Comparison of ENCODE assay signal across 11 cellular contexts in the genomic region with DNA sequence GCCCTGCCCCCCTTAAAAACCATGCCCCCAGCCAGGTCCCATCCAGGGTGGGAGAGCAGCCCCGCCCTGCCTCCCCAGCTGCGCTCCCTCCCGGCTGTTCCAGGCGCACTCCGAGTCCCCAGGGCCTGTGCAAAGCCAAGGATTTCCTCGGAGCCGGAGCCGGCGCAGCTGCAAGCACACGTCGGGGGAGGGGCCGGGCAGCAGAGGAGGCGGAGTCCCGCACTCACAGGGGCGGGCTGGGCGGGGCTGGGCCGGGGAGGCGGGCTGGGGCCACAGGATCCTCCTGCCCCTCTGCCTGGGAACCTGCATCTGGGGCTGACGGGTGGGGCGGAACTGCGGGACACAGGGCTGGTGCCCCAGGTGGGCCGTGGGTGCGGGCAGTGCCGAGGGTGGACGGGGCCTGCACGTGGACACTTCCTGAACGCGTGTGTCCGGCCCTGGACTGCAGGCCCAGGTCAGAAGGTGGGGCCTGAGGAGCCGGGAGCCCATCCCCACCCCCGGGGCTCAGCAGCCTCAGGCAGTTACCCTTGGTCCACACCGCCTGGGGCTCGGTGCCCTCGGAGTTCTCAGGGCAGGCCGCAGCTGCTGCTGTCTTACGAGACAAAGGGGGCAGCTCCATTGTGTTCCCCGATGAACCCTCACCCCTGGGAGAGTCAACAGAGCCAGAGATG. TPM values are rescaled to one million over a fixed set of nuclear protein-coding genes. Genes with fewer than 3 reads are reported as not detected.
DNase-seq lines count a peak whose midpoint lies in the region; ATAC-seq and TF ChIP-seq lines count a peak whose summit lies in the region.
"Had no signal": no experiment of that assay in that cellular context is flagged by ENCODE, and none has a peak within 500 bp of the region (broad histone marks: within the 10 kb centered on the region; RNA-seq: fewer than 3 reads in every experiment).

No MANE protein-coding gene starts in this region.

- H3F3A ChIP-seq in GM23338 (replicated peaks; ENCODE audit: low read depth) = no peaks in the 10 kb centered on the region

- H3K4me1 Mint-ChIP-seq in GM23338 = no peaks in the 10 kb centered on the region
- H3K4me1 Mint-ChIP-seq in activated naive CD8-positive, alpha-beta T cell treated with anti-CD3 and anti-CD28 coated beads, Interleukin-2, amount 10 ng/mL, durations not matched to agents 7 days and 5 days = no peaks in the 10 kb centered on the region

- H2AFZ ChIP-seq in GM23338 = peak overlapping the region; percentile 72; the same call in 1 of the 2 replicates

- H3K36me3 ChIP-seq in GM23338 (ENCODE audit: insufficient read depth) = no peaks in the 10 kb centered on the region
- H3K36me3 ChIP-seq: thoracic aorta had no signal

- POLR2A ChIA-PET in activated naive CD8-positive, alpha-beta T cell treated with anti-CD3 and anti-CD28 coated beads, Interleukin-2, amount 10 ng/mL, durations not matched to agents 7 days and 5 days (lab: Charles Lee) = no interaction called here

- H3K4me2 ChIP-seq in GM23338 = peak overlapping the region; percentile 43; the same call in 1 of the 2 replicates

- DNase-seq in AG20443 (ENCODE audit: low spot score) (peak; percentile 85), GM23338 (ENCODE audit: low spot score) (peak; percentile 93), left colon (peak in 1 of 2 donors; percentile 54), GM10266 (ENCODE audit: extremely low spot score) (no peak), NCI-H1048 (lab: John Stamatoyannopoulos, UW) (no peak)
- no peak for DNase-seq in activated naive CD8-positive, alpha-beta T cell treated with anti-CD3 and anti-CD28 coated beads, Interleukin-2, amount 10 ng/mL, durations not matched to agents 7 days and 5 days

- no peaks in the 10 kb centered on the region for H3K36me3 Mint-ChIP-seq in GM23338 (ENCODE audit: low read depth)
- no peaks in the 10 kb centered on the region for H3K36me3 Mint-ChIP-seq in activated naive CD8-positive, alpha-beta T cell treated with anti-CD3 and anti-CD28 coated beads, Interleukin-2, amount 10 ng/mL, durations not matched to agents 7 days and 5 days

- no peak overlapping the region for H3K27ac Mint-ChIP-seq in GM23338
- no peak overlapping the region for H3K27ac Mint-ChIP-seq in activated naive CD8-positive, alpha-beta T cell treated with anti-CD3 and anti-CD28 coated beads, Interleukin-2, amount 10 ng/mL, durations not matched to agents 7 days and 5 days

- H3K9me3 Mint-ChIP-seq in GM23338 = no peaks in the 10 kb centered on the region
- H3K9me3 Mint-ChIP-seq in activated naive CD8-positive, alpha-beta T cell treated with anti-CD3 and anti-CD28 coated beads, Interleukin-2, amount 10 ng/mL, durations not matched to agents 7 days and 5 days = no peaks in the 10 kb centered on the region

- H3K27me3 ChIP-seq in GM23338 (ENCODE audit: insufficient read depth) = no peaks in the 10 kb centered on the region

- peak overlapping the region; percentile 33; the same call in 1 of the 3 replicates for H3K4me3 Mint-ChIP-seq in GM23338
- H3K4me3 Mint-ChIP-seq in activated naive CD8-positive, alpha-beta T cell treated with anti-CD3 and anti-CD28 coated beads, Interleukin-2, amount 10 ng/mL, durations not matched to agents 7 days and 5 days = no peak overlapping the region

- H3K27ac ChIP-seq in GM23338 (ENCODE audit: low read depth) = no peak overlapping the region
- H3K27ac ChIP-seq: thoracic aorta, VCaP had no signal

- no peaks in the 10 kb centered on the region for H3K79me2 ChIP-seq in GM23338 (replicated peaks; ENCODE audit: insufficient read depth)

- H4K20me1 ChIP-seq in GM23338 (replicated peaks; ENCODE audit: insufficient read depth) = no peaks in the 10 kb centered on the region

- intact Hi-C loops in left colon (cut with DNase I, micrococcal nuclease) = no loop called here

- 0 out of 2 replicates have a peak overlapping the region, but pooled peaks have one; percentile 23 for H3K4me3 ChIP-seq in GM23338
- H3K4me3 ChIP-seq: thoracic aorta had no signal

- no peaks in the 10 kb centered on the region; the same call in 1 of the 2 replicates for H3K4me1 ChIP-seq in GM23338 (ENCODE audit: insufficient read depth)

- TF ChIP-seq CTCF in GM23338 (conservative IDR thresholded peaks at IDR 0.05; ENCODE audit: low read depth in 2 of 2) (no peak), GM10266 (IDR thresholded peaks at IDR 0.05; ENCODE audit: control insufficient read depth, insufficient read depth, low read depth, missing control alignments) (no peak)

- ATAC-seq in GM23338 = peak; percentile 85
- ATAC-seq in activated naive CD8-positive, alpha-beta T cell treated with anti-CD3 and anti-CD28 coated beads, Interleukin-2, amount 10 ng/mL, durations not matched to agents 7 days and 5 days (ENCODE audit: low read depth) = peak; percentile 32
- ATAC-seq in left colon = peak; percentile 83
- no peak for ATAC-seq in GM21723 (IDR thresholded peaks at IDR 0.05; ENCODE audit: unreplicated experiment)
- ATAC-seq in HG03571 (IDR thresholded peaks at IDR 0.05; ENCODE audit: unreplicated experiment) = no peak

- H3K9me2 ChIP-seq in GM23338 (ENCODE audit: insufficient read depth) = no peaks in the 10 kb centered on the region

- H3K27me3 Mint-ChIP-seq in GM23338 (ENCODE audit: insufficient read depth, low read depth, poor library complexity) = peaks cover 3% of the 10 kb centered on the region
- H3K27me3 Mint-ChIP-seq in activated naive CD8-positive, alpha-beta T cell treated with anti-CD3 and anti-CD28 coated beads, Interleukin-2, amount 10 ng/mL, durations not matched to agents 7 days and 5 days = no peaks in the 10 kb centered on the region

TF ChIP-seq in GM23338, 12 proteins besides CTCF, POLR2A, EP300 and RAD21:
- no peak for TF ChIP-seq CREB1 (CRISPR knock-in tag; IDR thresholded peaks at IDR 0.05; ENCODE audit: low read depth)
- no peak for TF ChIP-seq JUNB (IDR thresholded peaks at IDR 0.05; ENCODE audit: unreplicated experiment)
- TF ChIP-seq, protein P1, sequence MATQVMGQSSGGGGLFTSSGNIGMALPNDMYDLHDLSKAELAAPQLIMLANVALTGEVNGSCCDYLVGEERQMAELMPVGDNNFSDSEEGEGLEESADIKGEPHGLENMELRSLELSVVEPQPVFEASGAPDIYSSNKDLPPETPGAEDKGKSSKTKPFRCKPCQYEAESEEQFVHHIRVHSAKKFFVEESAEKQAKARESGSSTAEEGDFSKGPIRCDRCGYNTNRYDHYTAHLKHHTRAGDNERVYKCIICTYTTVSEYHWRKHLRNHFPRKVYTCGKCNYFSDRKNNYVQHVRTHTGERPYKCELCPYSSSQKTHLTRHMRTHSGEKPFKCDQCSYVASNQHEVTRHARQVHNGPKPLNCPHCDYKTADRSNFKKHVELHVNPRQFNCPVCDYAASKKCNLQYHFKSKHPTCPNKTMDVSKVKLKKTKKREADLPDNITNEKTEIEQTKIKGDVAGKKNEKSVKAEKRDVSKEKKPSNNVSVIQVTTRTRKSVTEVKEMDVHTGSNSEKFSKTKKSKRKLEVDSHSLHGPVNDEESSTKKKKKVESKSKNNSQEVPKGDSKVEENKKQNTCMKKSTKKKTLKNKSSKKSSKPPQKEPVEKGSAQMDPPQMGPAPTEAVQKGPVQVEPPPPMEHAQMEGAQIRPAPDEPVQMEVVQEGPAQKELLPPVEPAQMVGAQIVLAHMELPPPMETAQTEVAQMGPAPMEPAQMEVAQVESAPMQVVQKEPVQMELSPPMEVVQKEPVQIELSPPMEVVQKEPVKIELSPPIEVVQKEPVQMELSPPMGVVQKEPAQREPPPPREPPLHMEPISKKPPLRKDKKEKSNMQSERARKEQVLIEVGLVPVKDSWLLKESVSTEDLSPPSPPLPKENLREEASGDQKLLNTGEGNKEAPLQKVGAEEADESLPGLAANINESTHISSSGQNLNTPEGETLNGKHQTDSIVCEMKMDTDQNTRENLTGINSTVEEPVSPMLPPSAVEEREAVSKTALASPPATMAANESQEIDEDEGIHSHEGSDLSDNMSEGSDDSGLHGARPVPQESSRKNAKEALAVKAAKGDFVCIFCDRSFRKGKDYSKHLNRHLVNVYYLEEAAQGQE (IDR thresholded peaks at IDR 0.05; ENCODE audit: unreplicated experiment) = no peak
TF ChIP-seq in GM23338: peak in this region for 0.

RNA-seq across cellular contexts. Expression of a gene that starts 24.0 kb away (rescaled TPM):
- total RNA-seq in GM23338 (2014; rRNA removed; shearing (Covaris generic)) = 1.0 TPM in 1 of 2 replicates, not detected in the other
- 0.60 TPM in 1 of 2 replicates, not detected in the other for polyA plus RNA-seq in GM23338 (2016; fragmentation: Nextera tagmentation; extraction: Ambion mirVana)
- not detected for total RNA-seq in activated naive CD8-positive, alpha-beta T cell treated with anti-CD3 and anti-CD28 coated beads, Interleukin-2, amount 10 ng/mL, durations not matched to agents 7 days and 5 days
- under 1 TPM in 1 of 2 donors, not detected in 1; 0.25 TPM for total RNA-seq in left colon
- total RNA-seq: liver had no signal
- polyA plus RNA-seq: liver had no signal

RNA-seq across cellular contexts. Expression of a gene that starts 47.5 kb away (rescaled TPM):
- total RNA-seq in GM23338 (2014; rRNA removed; shearing (Covaris generic)) = not detected in 2 replicates
- polyA plus RNA-seq in GM23338 (2016; fragmentation: Nextera tagmentation; extraction: Ambion mirVana) = not detected in 2 replicates
- not detected for total RNA-seq in activated naive CD8-positive, alpha-beta T cell treated with anti-CD3 and anti-CD28 coated beads, Interleukin-2, amount 10 ng/mL, durations not matched to agents 7 days and 5 days
- not detected for total RNA-seq in left colon
- total RNA-seq: liver had no signal
- polyA plus RNA-seq: liver had no signal

Comparison
In these comparisons a context has a peak if more than half of its experiments do, and no peak if none do; other contexts are left out.
1. DNase-seq: peak in AG20443 (single experiment) and GM23338 (single experiment); none in activated naive CD8-positive, alpha-beta T cell treated with anti-CD3 and anti-CD28 coated beads, Interleukin-2, amount 10 ng/mL, durations not matched to agents 7 days and 5 days (single experiment), GM10266 (single experiment) and NCI-H1048 (single experiment).
2. ATAC-seq: peak in GM23338 (single experiment), activated naive CD8-positive, alpha-beta T cell treated with anti-CD3 and anti-CD28 coated beads, Interleukin-2, amount 10 ng/mL, durations not matched to agents 7 days and 5 days (single experiment) and left colon (single experiment); none in GM21723 (single experiment) and HG03571 (single experiment).